Comparison of ENCODE assay signal across 17 cellular contexts in genomic region chr19:47650695-47651094, GRCh38.
"Had no signal": no experiment of that assay in that cellular context is flagged by ENCODE, and none has a peak within 500 bp of the region (broad histone marks: within the 10 kb centered on the region; RNA-seq: fewer than 3 reads in every experiment).

No MANE protein-coding gene starts in this region.

- H3K9me3 ChIP-seq: ascending aorta, left lung, ovary, stomach had no signal

- ATAC-seq: left lung had no signal

- H3K27me3 ChIP-seq: ascending aorta, heart left ventricle, left lung, ovary, stomach had no signal

- H3K4me3 ChIP-seq: ascending aorta, heart left ventricle, left lung, ovary, stomach had no signal

- FAIRE-seq: bronchial epithelial cell, colon, endothelial cell of umbilical vein, keratinocyte had no signal

- H3K27ac Mint-ChIP-seq: activated CD4-positive, alpha-beta memory T cell treated with anti-CD3 and anti-CD28 coated beads for 36 hours; memory B cell; nephron; T-helper 2 cell treated with Interferon-gamma antibody and Interleukin-4, amounts not matched to agents 5 μg/mL and 100 μg/mL, for 36 hours had no signal

- H3K27ac ChIP-seq: ascending aorta, heart left ventricle, left lung, ovary, stomach had no signal

- H3K4me3 Mint-ChIP-seq: activated CD4-positive, alpha-beta memory T cell treated with anti-CD3 and anti-CD28 coated beads for 36 hours; memory B cell; nephron; T-helper 2 cell treated with Interferon-gamma antibody and Interleukin-4, amounts not matched to agents 5 μg/mL and 100 μg/mL, for 36 hours had no signal

- DNase-seq: activated CD4-positive, alpha-beta memory T cell treated with anti-CD3 and anti-CD28 coated beads for 36 hours; activated T-cell treated with anti-CD3 and anti-CD28 coated beads, Interleukin-2, amount 50 U/mL, for 48 hours; foreskin melanocyte; heart left ventricle; left lung; ovary; stimulated activated CD4-positive, alpha-beta T cell treated with anti-CD3 and anti-CD28 coated beads, Interleukin-15, amount 100 ng/mL, for 24 hours; stimulated activated CD4-positive, alpha-beta T cell treated with anti-CD3 and anti-CD28 coated beads, Interleukin-4, amount 100 ng/mL, for 24 hours; stomach had no signal

- H3K4me1 ChIP-seq: ascending aorta, left lung had no signal

- H3K4me1 Mint-ChIP-seq: nephron had no signal

- H3K27me3 Mint-ChIP-seq: activated CD4-positive, alpha-beta memory T cell treated with anti-CD3 and anti-CD28 coated beads for 36 hours; memory B cell had no signal

- H3K36me3 ChIP-seq: ovary had no signal
